In the genomic region with DNA sequence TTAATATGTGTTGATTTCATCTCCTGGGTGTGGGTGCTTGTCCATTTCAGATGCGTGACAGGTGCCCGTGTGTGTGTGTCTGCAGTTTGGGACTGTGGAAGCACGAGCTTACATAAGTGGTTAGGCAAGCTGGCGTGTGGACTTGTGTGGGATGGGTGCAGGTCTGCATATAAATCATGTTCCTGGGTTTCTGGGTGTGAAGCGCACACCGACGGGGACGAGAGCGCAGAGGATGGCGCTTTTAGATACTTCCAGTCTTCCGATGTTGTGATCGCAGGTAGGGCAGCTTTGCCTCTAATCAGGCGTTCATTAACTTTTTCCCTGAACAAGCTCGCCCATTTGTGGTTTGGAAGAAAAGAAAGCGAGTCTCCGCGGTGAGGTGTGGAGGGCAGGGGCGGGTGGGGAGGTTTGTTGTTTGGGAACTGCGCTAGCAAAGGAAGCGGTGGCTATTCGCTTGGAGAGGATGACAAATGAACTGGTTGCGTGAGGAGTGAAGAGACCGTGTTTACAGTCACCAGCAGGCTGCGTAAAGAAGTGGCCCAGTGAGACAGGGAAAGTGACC, we compare ENCODE assay signal across 9 cellular contexts. TPM values are rescaled to one million over a fixed set of nuclear protein-coding genes. Genes with fewer than 3 reads are reported as not detected.
DNase-seq lines count a peak whose midpoint lies in the region; ATAC-seq, FAIRE-seq and TF ChIP-seq lines count a peak whose summit lies in the region.
"Had no signal": no experiment of that assay in that cellular context is flagged by ENCODE, and none has a peak within 500 bp of the region (broad histone marks: within the 10 kb centered on the region; RNA-seq: fewer than 3 reads in every experiment).

No MANE protein-coding gene starts in this region.

- H3K36me3 ChIP-seq in CD4-positive, CD25-positive, alpha-beta regulatory T cell (ENCODE audit: control insufficient read depth, insufficient read depth, low read length): no peaks in the 10 kb centered on the region
- H3K36me3 ChIP-seq in HUES48 (ENCODE audit: control insufficient read depth, insufficient read depth, low read length) (no peaks in the 10 kb centered on the region), gastroesophageal sphincter (no peaks in the 10 kb centered on the region)

- in situ Hi-C loops in KBM-7 (cut with MboI; ENCODE audit: low pct_unique_long_range_greater_than_20kb, low sequenced_read_pairs): no loop called here

- no peak for FAIRE-seq in frontal cortex (lab: Jason Lieb, UNC)

- WGBS in gastroesophageal sphincter (ENCODE audit: low coverage in 1 of 2), 2 donors: 3 to 5% methylated on average over 18 to 19 of the region's 24 CpGs

- H3K9me3 Mint-ChIP-seq in CD4-positive, CD25-positive, alpha-beta regulatory T cell: peaks cover 0 to 3% (median 0%) of the 10 kb centered on the region in 7 donors
- peaks cover 0 to 4% (median 0%) of the 10 kb centered on the region in 9 donors for H3K9me3 Mint-ChIP-seq in naive thymus-derived CD8-positive, alpha-beta T cell

- H3K4me3 ChIP-seq in CD4-positive, CD25-positive, alpha-beta regulatory T cell (ENCODE audit: low read depth, low read length): no peak overlapping the region
- H3K4me3 ChIP-seq in HUES48 (ENCODE audit: low read depth, low read length): peak overlapping the region; percentile 66
- no peak overlapping the region for H3K4me3 ChIP-seq in choroid plexus epithelial cell (ENCODE audit: low read depth, low read length)
- H3K4me3 ChIP-seq in gastroesophageal sphincter: peak overlapping the region in 1 of 2 donors; percentile 53

- POLR2A ChIA-PET in naive thymus-derived CD8-positive, alpha-beta T cell (lab: Charles Lee): no interaction called here

- peak overlapping the region; percentile 22 to 77 (median 56) for H3K4me3 Mint-ChIP-seq in CD4-positive, CD25-positive, alpha-beta regulatory T cell
- peak overlapping the region in 9 of 10 donors; percentile 2 to 76 (median 42) for H3K4me3 Mint-ChIP-seq in naive thymus-derived CD8-positive, alpha-beta T cell

- H3K27me3 Mint-ChIP-seq in CD4-positive, CD25-positive, alpha-beta regulatory T cell: peaks cover 80% of the 10 kb centered on the region
- H3K27me3 Mint-ChIP-seq in naive thymus-derived CD8-positive, alpha-beta T cell: peaks cover 46 to 84% (median 54%) of the 10 kb centered on the region in 5 donors

- no peak overlapping the region for H3K27ac Mint-ChIP-seq in CD4-positive, CD25-positive, alpha-beta regulatory T cell
- H3K27ac Mint-ChIP-seq in naive thymus-derived CD8-positive, alpha-beta T cell: no peak overlapping the region

- ATAC-seq in CD4-positive, CD25-positive, alpha-beta regulatory T cell (ENCODE audit: low read depth in 2 of 2): no peak
- ATAC-seq in naive thymus-derived CD8-positive, alpha-beta T cell: no peak
- no peak for ATAC-seq in gastroesophageal sphincter

- peaks cover 5% of the 10 kb centered on the region for H3K4me1 ChIP-seq in CD4-positive, CD25-positive, alpha-beta regulatory T cell (ENCODE audit: control insufficient read depth, insufficient read depth, low read length, poor library complexity, severe bottlenecking)
- H3K4me1 ChIP-seq in HUES48 (ENCODE audit: control insufficient read depth, insufficient read depth, low read length): peaks cover 17% of the 10 kb centered on the region
- peaks cover 0 to 21% (median 4%) of the 10 kb centered on the region in 3 donors for H3K4me1 ChIP-seq in gastroesophageal sphincter

- H3K36me3 Mint-ChIP-seq in CD4-positive, CD25-positive, alpha-beta regulatory T cell: no peaks in the 10 kb centered on the region
- peaks cover 0 to 5% (median 0%) of the 10 kb centered on the region in 3 donors for H3K36me3 Mint-ChIP-seq in naive thymus-derived CD8-positive, alpha-beta T cell

- no peaks in the 10 kb centered on the region for H3K9me3 ChIP-seq in CD4-positive, CD25-positive, alpha-beta regulatory T cell (ENCODE audit: control insufficient read depth in 2 of 2, low read length in 2 of 2)
- H3K9me3 ChIP-seq in HUES48 (ENCODE audit: control insufficient read depth, insufficient read depth, low read length) (no peaks in the 10 kb centered on the region), gastroesophageal sphincter (no peaks in the 10 kb centered on the region)

- no peak for TF ChIP-seq EP300 in gastroesophageal sphincter (IDR thresholded peaks at IDR 0.05)

- peak in 1 of 3 donors; percentile 7 for DNase-seq in CD4-positive, CD25-positive, alpha-beta regulatory T cell
- DNase-seq in choroid plexus epithelial cell (ENCODE audit: low read depth) (peak; percentile 3), NCI-H2029 (lab: John Stamatoyannopoulos, UW) (no peak), KBM-7 (no peak), frontal cortex (ENCODE audit: low spot score in 2 of 2) (no peak)
- DNase-seq in naive thymus-derived CD8-positive, alpha-beta T cell: no peak

- TF ChIP-seq CTCF in choroid plexus epithelial cell (conservative IDR thresholded peaks at IDR 0.05; ENCODE audit: low read depth, low read length): no peak
- TF ChIP-seq CTCF in gastroesophageal sphincter (IDR thresholded peaks at IDR 0.05): no peak

- peaks cover 40% of the 10 kb centered on the region for H3K27me3 ChIP-seq in CD4-positive, CD25-positive, alpha-beta regulatory T cell (ENCODE audit: control insufficient read depth, insufficient read depth, low read length)
- peaks cover 45% of the 10 kb centered on the region for H3K27me3 ChIP-seq in HUES48 (ENCODE audit: control insufficient read depth, insufficient read depth, low read length)
- peaks cover 68% of the 10 kb centered on the region for H3K27me3 ChIP-seq in gastroesophageal sphincter

- peaks cover 0 to 23% (median 6%) of the 10 kb centered on the region in 4 donors for H3K4me1 Mint-ChIP-seq in CD4-positive, CD25-positive, alpha-beta regulatory T cell
- H3K4me1 Mint-ChIP-seq in naive thymus-derived CD8-positive, alpha-beta T cell: peaks cover 4 to 17% (median 13%) of the 10 kb centered on the region in 4 donors

- no peak for TF ChIP-seq POLR2A in gastroesophageal sphincter (IDR thresholded peaks at IDR 0.05)

- no peak overlapping the region for H3K27ac ChIP-seq in CD4-positive, CD25-positive, alpha-beta regulatory T cell (ENCODE audit: insufficient read depth, low read length, poor library complexity, severe bottlenecking)
- H3K27ac ChIP-seq in HUES48 (ENCODE audit: low read depth, low read length): no peak overlapping the region
- no peak overlapping the region for H3K27ac ChIP-seq in gastroesophageal sphincter

- no peak overlapping the region for H3K9ac ChIP-seq in HUES48 (ENCODE audit: low read depth, low read length)

RNA-seq across cellular contexts. Expression of gene RGS6, which starts 0.9 kb away (rescaled TPM):
- 0.69 TPM for total RNA-seq in CD4-positive, CD25-positive, alpha-beta regulatory T cell
- 1 to 10 TPM in 2 of 4 donors, under 1 TPM in 2; 0.13 to 1.5 (median 0.63) TPM for polyA plus RNA-seq in CD4-positive, CD25-positive, alpha-beta regulatory T cell
- not detected for total RNA-seq in naive thymus-derived CD8-positive, alpha-beta T cell
- not detected for polyA plus RNA-seq in naive thymus-derived CD8-positive, alpha-beta T cell
- total RNA-seq in gastroesophageal sphincter: 1 to 10 TPM in 3 of 4 donors, under 1 TPM in 1; 0.50 to 6.5 (median 4.7) TPM
- total RNA-seq in frontal cortex: 4.9 TPM
- total RNA-seq: pulmonary artery endothelial cell had no signal
